8 cellular contexts compared by ENCODE assay signal in the genomic region with DNA sequence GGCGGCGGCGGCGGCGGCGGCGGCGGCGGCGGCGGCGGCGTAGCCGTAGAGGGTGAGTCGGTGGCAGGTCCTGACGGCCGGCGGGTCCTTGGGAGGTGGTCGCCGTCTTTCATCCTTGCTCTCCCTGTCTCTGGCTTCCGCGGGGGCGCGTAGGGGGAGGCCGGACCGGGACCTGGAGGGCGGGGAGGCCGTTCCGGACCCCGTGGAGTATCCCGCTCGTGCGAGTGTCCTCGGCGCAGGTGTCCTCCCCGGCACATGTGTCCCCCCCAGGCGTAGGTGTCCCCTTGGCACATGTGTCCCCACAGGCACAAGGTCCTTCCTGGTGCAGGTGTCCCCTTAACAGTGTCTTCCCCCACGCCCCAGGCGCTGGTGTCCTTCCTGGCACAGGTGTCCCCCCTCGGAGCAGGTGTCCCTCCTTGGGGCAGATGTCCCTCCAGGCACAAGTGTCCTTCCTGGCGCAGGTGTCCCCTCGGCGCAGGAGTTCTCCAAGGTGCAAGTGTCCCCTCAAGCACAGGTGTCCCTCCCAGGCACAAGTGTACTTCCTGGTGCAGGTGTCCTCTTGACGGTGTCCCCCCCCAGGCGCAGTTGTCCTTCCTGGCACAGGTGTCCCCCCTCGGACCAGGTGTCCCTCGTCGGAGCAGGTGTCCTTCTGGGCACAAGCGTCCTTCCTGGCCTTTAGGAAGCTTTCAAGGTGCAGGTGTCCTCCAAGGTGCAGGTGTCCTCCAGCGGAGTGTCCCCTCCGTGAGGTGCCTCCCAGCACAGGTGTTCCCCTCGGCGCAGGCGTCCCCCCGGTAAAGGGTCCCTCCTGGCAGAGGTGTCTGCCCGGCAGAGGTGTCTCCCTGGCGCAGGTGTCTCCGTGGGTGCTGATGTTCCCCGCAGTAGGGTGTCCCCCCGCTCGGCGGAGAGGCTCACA. TPM values are rescaled to one million over a fixed set of nuclear protein-coding genes. Genes with fewer than 3 reads are reported as not detected.
DNase-seq lines count a peak whose midpoint lies in the region; ATAC-seq and TF ChIP-seq lines count a peak whose summit lies in the region.

No MANE protein-coding gene starts in this region.

- ATAC-seq in HG03135 (IDR thresholded peaks at IDR 0.05; ENCODE audit: unreplicated experiment), result peak; percentile 27
- ATAC-seq in SK-N-SH treated with all-trans-retinoic acid at 6 μM for 48 hours, result peak; percentile 29
- no peak for ATAC-seq in GM21423 (IDR thresholded peaks at IDR 0.05; ENCODE audit: unreplicated experiment)

- peak overlapping the region; percentile 83 for H2AFZ ChIP-seq in mesenchymal stem cell (ENCODE audit: low read depth, low read length)

- H2BK120ac ChIP-seq in mesenchymal stem cell (ENCODE audit: low read depth, low read length), result no peak overlapping the region

- H3K4me1 ChIP-seq in mesenchymal stem cell (ENCODE audit: control insufficient read depth, insufficient read depth, low read depth, low read length), result peaks cover 20% of the 10 kb centered on the region

- peak overlapping the region; percentile 91 for H4K8ac ChIP-seq in mesenchymal stem cell (ENCODE audit: low read length)

- H3K18ac ChIP-seq in mesenchymal stem cell (ENCODE audit: low read depth in 1 of 2, low read length in 2 of 2), result peak overlapping the region; percentile 61 to 73

- no peak overlapping the region for H2AK5ac ChIP-seq in mesenchymal stem cell (ENCODE audit: low read length, severe bottlenecking)

- H3K27ac ChIP-seq in mesenchymal stem cell (ENCODE audit: low read length, poor library complexity, severe bottlenecking) (no peak overlapping the region), temporal lobe (ENCODE audit: low read depth, low read length) (peak overlapping the region; percentile 63)

- H3K4me2 ChIP-seq in mesenchymal stem cell (ENCODE audit: low read length, poor library complexity, severe bottlenecking), result peak overlapping the region; percentile 91

- no peak for TF ChIP-seq CTCF in choroid plexus epithelial cell (conservative IDR thresholded peaks at IDR 0.05; ENCODE audit: low read depth, low read length)

- peak overlapping the region; percentile 2 for H2BK15ac ChIP-seq in mesenchymal stem cell (ENCODE audit: low read depth, poor library complexity, severe bottlenecking)

- peaks cover 42% of the 10 kb centered on the region for H3K79me1 ChIP-seq in mesenchymal stem cell (replicated peaks; ENCODE audit: low read length, poor library complexity, severe bottlenecking)

- DNase-seq in NOMO-1 treated with DMSO at 0.1 percent for 48 hours (lab: John Stamatoyannopoulos, UW; ENCODE audit: unreplicated experiment) (peak; percentile 24), NOMO-1 treated with dmso at 0.1 percent for 144 hours (lab: John Stamatoyannopoulos, UW; ENCODE audit: unreplicated experiment) (no peak), choroid plexus epithelial cell (ENCODE audit: low read depth) (no peak), mesenchymal stem cell (no peak)

- H3K4me3 ChIP-seq in choroid plexus epithelial cell (ENCODE audit: low read depth, low read length) (peak overlapping the region; percentile 94), mesenchymal stem cell (ENCODE audit: insufficient read depth in 1 of 2, low read depth in 1 of 2, low read length in 2 of 2) (peak overlapping the region; percentile 93 to 99)

- H3K23ac ChIP-seq in mesenchymal stem cell (ENCODE audit: low read length in 2 of 2), result peak overlapping the region in 1 of 2 experiments; percentile 86

- H3K9me3 ChIP-seq in mesenchymal stem cell (ENCODE audit: control insufficient read depth, low read length), result no peaks in the 10 kb centered on the region

- H3K14ac ChIP-seq in mesenchymal stem cell (ENCODE audit: low read length in 2 of 2), result peak overlapping the region in 1 of 2 experiments; percentile 88

- peaks cover 26 to 31% of the 10 kb centered on the region in 2 experiments for H3K36me3 ChIP-seq in mesenchymal stem cell (ENCODE audit: control insufficient read depth in 1 of 2, insufficient read depth in 2 of 2, low read depth in 1 of 2, low read length in 2 of 2)

- H2BK12ac ChIP-seq in mesenchymal stem cell (ENCODE audit: low read length in 2 of 2), result peak overlapping the region in 1 of 2 experiments; percentile 45

- peak overlapping the region; percentile 92 for H3K9ac ChIP-seq in mesenchymal stem cell (ENCODE audit: low read length)

- 24% methylated on average over 38 of the region's 62 CpGs for WGBS in mesenchymal stem cell

- H4K91ac ChIP-seq in mesenchymal stem cell (ENCODE audit: low read length), result peak overlapping the region; percentile 87

- H3K4ac ChIP-seq in mesenchymal stem cell (ENCODE audit: low read depth in 1 of 2, low read length in 2 of 2), result peak overlapping the region; percentile 83 to 86

- H3K27me3 ChIP-seq in mesenchymal stem cell (ENCODE audit: control insufficient read depth in 1 of 2, insufficient read depth in 1 of 2, low read length in 2 of 2), result no peaks in the 10 kb centered on the region

- H2BK5ac ChIP-seq in mesenchymal stem cell (ENCODE audit: low read depth, low read length, poor library complexity, severe bottlenecking), result no peak overlapping the region

TF ChIP-seq in SK-N-SH treated with all-trans-retinoic acid at 6 μM for 48 hours, 23 proteins besides CTCF, POLR2A, EP300 and RAD21 (continues in another document):
- no peak for TF ChIP-seq ZNF8 (CRISPR knock-in tag; IDR thresholded peaks at IDR 0.05)
- no peak for TF ChIP-seq ZC3H10 (CRISPR knock-in tag; IDR thresholded peaks at IDR 0.05)
- TF ChIP-seq, protein P1, sequence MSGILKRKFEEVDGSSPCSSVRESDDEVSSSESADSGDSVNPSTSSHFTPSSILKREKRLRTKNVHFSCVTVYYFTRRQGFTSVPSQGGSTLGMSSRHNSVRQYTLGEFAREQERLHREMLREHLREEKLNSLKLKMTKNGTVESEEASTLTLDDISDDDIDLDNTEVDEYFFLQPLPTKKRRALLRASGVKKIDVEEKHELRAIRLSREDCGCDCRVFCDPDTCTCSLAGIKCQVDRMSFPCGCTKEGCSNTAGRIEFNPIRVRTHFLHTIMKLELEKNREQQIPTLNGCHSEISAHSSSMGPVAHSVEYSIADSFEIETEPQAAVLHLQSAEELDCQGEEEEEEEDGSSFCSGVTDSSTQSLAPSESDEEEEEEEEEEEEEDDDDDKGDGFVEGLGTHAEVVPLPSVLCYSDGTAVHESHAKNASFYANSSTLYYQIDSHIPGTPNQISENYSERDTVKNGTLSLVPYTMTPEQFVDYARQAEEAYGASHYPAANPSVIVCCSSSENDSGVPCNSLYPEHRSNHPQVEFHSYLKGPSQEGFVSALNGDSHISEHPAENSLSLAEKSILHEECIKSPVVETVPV (CRISPR knock-in tag; IDR thresholded peaks at IDR 0.05), result no peak
- no peak for TF ChIP-seq TOX (CRISPR knock-in tag; IDR thresholded peaks at IDR 0.05; ENCODE audit: borderline replicate concordance)
- TF ChIP-seq ZNF565 (CRISPR knock-in tag; conservative IDR thresholded peaks at IDR 0.05; ENCODE audit: low read depth), result no peak
- no peak for TF ChIP-seq PPARA (CRISPR knock-in tag; IDR thresholded peaks at IDR 0.05; ENCODE audit: borderline replicate concordance)
- no peak for TF ChIP-seq CSDC2 (CRISPR knock-in tag; IDR thresholded peaks at IDR 0.05)
- TF ChIP-seq, protein P2, sequence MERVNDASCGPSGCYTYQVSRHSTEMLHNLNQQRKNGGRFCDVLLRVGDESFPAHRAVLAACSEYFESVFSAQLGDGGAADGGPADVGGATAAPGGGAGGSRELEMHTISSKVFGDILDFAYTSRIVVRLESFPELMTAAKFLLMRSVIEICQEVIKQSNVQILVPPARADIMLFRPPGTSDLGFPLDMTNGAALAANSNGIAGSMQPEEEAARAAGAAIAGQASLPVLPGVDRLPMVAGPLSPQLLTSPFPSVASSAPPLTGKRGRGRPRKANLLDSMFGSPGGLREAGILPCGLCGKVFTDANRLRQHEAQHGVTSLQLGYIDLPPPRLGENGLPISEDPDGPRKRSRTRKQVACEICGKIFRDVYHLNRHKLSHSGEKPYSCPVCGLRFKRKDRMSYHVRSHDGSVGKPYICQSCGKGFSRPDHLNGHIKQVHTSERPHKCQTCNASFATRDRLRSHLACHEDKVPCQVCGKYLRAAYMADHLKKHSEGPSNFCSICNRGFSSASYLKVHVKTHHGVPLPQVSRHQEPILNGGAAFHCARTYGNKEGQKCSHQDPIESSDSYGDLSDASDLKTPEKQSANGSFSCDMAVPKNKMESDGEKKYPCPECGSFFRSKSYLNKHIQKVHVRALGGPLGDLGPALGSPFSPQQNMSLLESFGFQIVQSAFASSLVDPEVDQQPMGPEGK (CRISPR knock-in tag; IDR thresholded peaks at IDR 0.05; ENCODE audit: borderline replicate concordance), result no peak
- TF ChIP-seq ESRRG (CRISPR knock-in tag; IDR thresholded peaks at IDR 0.05), result no peak
- no peak for TF ChIP-seq ZNF70 (CRISPR knock-in tag; IDR thresholded peaks at IDR 0.05)
- TF ChIP-seq BACH2 (CRISPR knock-in tag; IDR thresholded peaks at IDR 0.05; ENCODE audit: borderline replicate concordance), result no peak
- no peak for TF ChIP-seq OSR1 (CRISPR knock-in tag; IDR thresholded peaks at IDR 0.05)
- TF ChIP-seq, protein P3, sequence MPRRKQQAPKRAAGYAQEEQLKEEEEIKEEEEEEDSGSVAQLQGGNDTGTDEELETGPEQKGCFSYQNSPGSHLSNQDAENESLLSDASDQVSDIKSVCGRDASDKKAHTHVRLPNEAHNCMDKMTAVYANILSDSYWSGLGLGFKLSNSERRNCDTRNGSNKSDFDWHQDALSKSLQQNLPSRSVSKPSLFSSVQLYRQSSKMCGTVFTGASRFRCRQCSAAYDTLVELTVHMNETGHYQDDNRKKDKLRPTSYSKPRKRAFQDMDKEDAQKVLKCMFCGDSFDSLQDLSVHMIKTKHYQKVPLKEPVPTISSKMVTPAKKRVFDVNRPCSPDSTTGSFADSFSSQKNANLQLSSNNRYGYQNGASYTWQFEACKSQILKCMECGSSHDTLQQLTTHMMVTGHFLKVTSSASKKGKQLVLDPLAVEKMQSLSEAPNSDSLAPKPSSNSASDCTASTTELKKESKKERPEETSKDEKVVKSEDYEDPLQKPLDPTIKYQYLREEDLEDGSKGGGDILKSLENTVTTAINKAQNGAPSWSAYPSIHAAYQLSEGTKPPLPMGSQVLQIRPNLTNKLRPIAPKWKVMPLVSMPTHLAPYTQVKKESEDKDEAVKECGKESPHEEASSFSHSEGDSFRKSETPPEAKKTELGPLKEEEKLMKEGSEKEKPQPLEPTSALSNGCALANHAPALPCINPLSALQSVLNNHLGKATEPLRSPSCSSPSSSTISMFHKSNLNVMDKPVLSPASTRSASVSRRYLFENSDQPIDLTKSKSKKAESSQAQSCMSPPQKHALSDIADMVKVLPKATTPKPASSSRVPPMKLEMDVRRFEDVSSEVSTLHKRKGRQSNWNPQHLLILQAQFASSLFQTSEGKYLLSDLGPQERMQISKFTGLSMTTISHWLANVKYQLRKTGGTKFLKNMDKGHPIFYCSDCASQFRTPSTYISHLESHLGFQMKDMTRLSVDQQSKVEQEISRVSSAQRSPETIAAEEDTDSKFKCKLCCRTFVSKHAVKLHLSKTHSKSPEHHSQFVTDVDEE (CRISPR knock-in tag; IDR thresholded peaks at IDR 0.05), result no peak
- no peak for TF ChIP-seq ZFP30 (CRISPR knock-in tag; IDR thresholded peaks at IDR 0.05)
- no peak for TF ChIP-seq ZFP3 (CRISPR knock-in tag; IDR thresholded peaks at IDR 0.05)
- TF ChIP-seq ISL1 (CRISPR knock-in tag; IDR thresholded peaks at IDR 0.05), result no peak

RNA-seq across cellular contexts. Expression of a gene that starts 0.5 kb away (rescaled TPM):
- polyA plus RNA-seq in mesenchymal stem cell (2013, experiment 1 of 2), result 24.3 TPM
- polyA plus RNA-seq in mesenchymal stem cell (2013, experiment 2 of 2), result 23.1 TPM
- total RNA-seq in temporal lobe, result 25.1 TPM
